8 cellular contexts compared by ENCODE assay signal in the genomic region with DNA sequence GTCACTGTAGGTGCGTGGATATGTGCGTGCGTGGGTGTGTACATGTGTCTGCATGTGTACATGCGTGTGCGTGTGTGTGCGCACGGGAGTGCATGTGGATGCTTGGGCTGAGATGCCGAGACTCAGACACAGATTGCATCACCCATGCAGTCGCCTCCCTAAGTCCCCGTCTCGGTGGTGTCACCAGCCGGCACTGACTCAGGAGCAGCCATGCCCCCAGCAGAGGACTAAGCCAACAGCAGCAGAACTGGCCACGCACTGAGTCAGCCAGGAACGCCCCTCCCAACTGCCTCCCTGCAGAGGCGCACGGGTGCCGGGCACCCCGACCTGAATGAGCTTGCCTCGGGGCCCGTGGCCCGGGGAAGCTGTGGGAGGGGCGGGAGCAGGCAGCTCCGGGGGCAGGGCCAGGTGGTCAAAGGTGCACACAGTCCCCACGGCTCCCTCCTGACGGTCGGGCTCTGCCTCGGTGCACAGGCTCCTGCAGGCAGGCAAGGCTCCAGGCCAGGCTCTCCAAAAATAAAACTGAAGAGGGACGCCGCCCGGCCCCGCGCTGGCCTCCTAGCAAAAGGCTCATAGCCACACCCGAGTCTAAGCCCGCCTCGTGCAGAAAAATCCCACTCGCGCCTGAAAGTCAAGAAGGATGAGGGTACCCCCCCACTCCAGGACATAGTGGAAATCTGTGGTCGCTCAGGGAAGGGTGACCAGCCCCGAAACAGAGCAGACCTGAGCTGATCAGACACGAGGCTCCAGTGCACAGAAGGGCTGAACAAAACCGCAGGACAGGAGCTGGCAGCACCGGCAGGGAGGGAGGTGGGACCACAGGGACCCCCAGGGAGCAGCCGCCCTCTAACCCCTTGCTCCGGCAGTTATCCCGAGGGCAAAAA. TPM values are rescaled to one million over a fixed set of nuclear protein-coding genes. Genes with fewer than 3 reads are reported as not detected.
DNase-seq lines count a peak whose midpoint lies in the region; ATAC-seq lines count a peak whose summit lies in the region.

No MANE protein-coding gene starts in this region.

- intact Hi-C loops in left ventricle myocardium superior (cut with micrococcal nuclease), result no loop called here

- ATAC-seq in left ventricle myocardium superior (peak; percentile 84), HG02798 (IDR thresholded peaks at IDR 0.05; ENCODE audit: poor library complexity, unreplicated experiment) (no peak), HG03442 (IDR thresholded peaks at IDR 0.05; ENCODE audit: unreplicated experiment) (no peak)

- H3K27ac ChIP-seq in temporal lobe (ENCODE audit: low read depth, low read length), result peak overlapping the region; percentile 60

- DNase-seq in HK-2 (ENCODE audit: unreplicated experiment), result peak; percentile 94
- DNase-seq in T1000 (lab: John Stamatoyannopoulos, UW), result peak; percentile 93
- DNase-seq in left ventricle myocardium superior, result peak; percentile 71
- no peak for DNase-seq in amniotic stem cell (lab: John Stamatoyannopoulos, UW)
- DNase-seq in stimulated activated naive CD4-positive, alpha-beta T cell treated with Interleukin-2 at 50 U/mL for 16 hours (lab: John Stamatoyannopoulos, UW), result no peak

RNA-seq across cellular contexts. Expression of a gene that starts 49.2 kb away (rescaled TPM):
- 42.3 TPM for total RNA-seq in left ventricle myocardium superior
- total RNA-seq in temporal lobe, result 5.9 TPM

Comparison
In these comparisons a context has a peak if more than half of its experiments do, and no peak if none do; other contexts are left out.
1. DNase-seq: peak in HK-2 (single experiment), T1000 (single experiment) and left ventricle myocardium superior (single experiment); none in amniotic stem cell (single experiment) and stimulated activated naive CD4-positive, alpha-beta T cell treated with Interleukin-2 at 50 U/mL for 16 hours (single experiment).